18 cellular contexts compared by ENCODE assay signal in genomic region chr1:169461390-169462001, GRCh38. TPM values are rescaled to one million over a fixed set of nuclear protein-coding genes. Genes with fewer than 3 reads are reported as not detected.
DNase-seq lines count a peak whose midpoint lies in the region; ATAC-seq and TF ChIP-seq lines count a peak whose summit lies in the region.
"Had no signal": no experiment of that assay in that cellular context is flagged by ENCODE, and none has a peak within 500 bp of the region (broad histone marks: within the 10 kb centered on the region; RNA-seq: fewer than 3 reads in every experiment).

No MANE protein-coding gene starts in this region.

- no peak overlapping the region for H3K4me3 Mint-ChIP-seq in activated CD4-positive, alpha-beta T cell treated with anti-CD3 and anti-CD28 coated beads for 36 hours
- H3K4me3 Mint-ChIP-seq in Calu3 (ENCODE audit: low read depth, unreplicated experiment) (peak overlapping the region; percentile 78), natural killer cell (peak overlapping the region; percentile 54)
- H3K4me3 Mint-ChIP-seq in activated T-helper 17 cell treated with anti-CD3 and anti-CD28 coated beads, Interleukin-2, amount 50 U/mL, for 72 hours: peak overlapping the region; percentile 43
- H3K4me3 Mint-ChIP-seq: HFFc6 had no signal

- POLR2A ChIA-PET in activated CD4-positive, alpha-beta T cell treated with anti-CD3 and anti-CD28 coated beads for 36 hours (lab: Charles Lee): no interaction called here

- TF ChIP-seq CTCF in Calu3 (IDR thresholded peaks at IDR 0.05; ENCODE audit: unreplicated experiment) (no peak), natural killer cell (IDR thresholded peaks at IDR 0.05) (no peak)

- intact Hi-C loops in activated CD4-positive, alpha-beta T cell treated with anti-CD3 and anti-CD28 coated beads for 36 hours (cut with DNase I, micrococcal nuclease): no loop called here
- intact Hi-C loops in Calu3 (cut with micrococcal nuclease; ENCODE audit: unreplicated experiment): loop anchor here (5.0 to 10.0 kb wide), 3 partner anchors 94 to 343 kb away; partner anchors contain the start of genes BLZF1 and NME7
- intact Hi-C loops in natural killer cell (cut with micrococcal nuclease): no loop called here

- H3K4me1 Mint-ChIP-seq in activated CD4-positive, alpha-beta T cell treated with anti-CD3 and anti-CD28 coated beads for 36 hours: peaks cover 16% of the 10 kb centered on the region
- H3K4me1 Mint-ChIP-seq in Calu3 (ENCODE audit: low read depth, unreplicated experiment): peaks cover 12% of the 10 kb centered on the region
- H3K4me1 Mint-ChIP-seq in activated T-helper 17 cell treated with anti-CD3 and anti-CD28 coated beads, Interleukin-2, amount 50 U/mL, for 72 hours: peaks cover 8% of the 10 kb centered on the region
- H3K4me1 Mint-ChIP-seq in natural killer cell: peaks cover 7 to 20% of the 10 kb centered on the region in 2 donors

- H3K36me3 Mint-ChIP-seq in activated CD4-positive, alpha-beta T cell treated with anti-CD3 and anti-CD28 coated beads for 36 hours (ENCODE audit: low read depth): peaks cover 3% of the 10 kb centered on the region
- H3K36me3 Mint-ChIP-seq in Calu3 (ENCODE audit: insufficient read depth, unreplicated experiment): peaks cover 11% of the 10 kb centered on the region
- peaks cover 12% of the 10 kb centered on the region for H3K36me3 Mint-ChIP-seq in activated T-helper 17 cell treated with anti-CD3 and anti-CD28 coated beads, Interleukin-2, amount 50 U/mL, for 72 hours (ENCODE audit: low read depth)
- H3K36me3 Mint-ChIP-seq in natural killer cell: peaks cover 10% of the 10 kb centered on the region

- BruUV-seq in Calu3 (replicated peaks; lab: Mats Ljungman, UMichigan): no TSS peak

- peaks cover 7% of the 10 kb centered on the region for H3K9me3 Mint-ChIP-seq in activated CD4-positive, alpha-beta T cell treated with anti-CD3 and anti-CD28 coated beads for 36 hours (ENCODE audit: low read depth)
- H3K9me3 Mint-ChIP-seq in Calu3 (ENCODE audit: low read depth, unreplicated experiment) (peaks cover 6% of the 10 kb centered on the region), natural killer cell (peaks cover 4 to 7% of the 10 kb centered on the region in 2 donors)
- H3K9me3 Mint-ChIP-seq in activated T-helper 17 cell treated with anti-CD3 and anti-CD28 coated beads, Interleukin-2, amount 50 U/mL, for 72 hours: peaks cover 7% of the 10 kb centered on the region

- peak; percentile 74 for ATAC-seq in activated CD4-positive, alpha-beta T cell treated with anti-CD3 and anti-CD28 coated beads for 36 hours
- ATAC-seq in activated T-helper 17 cell treated with anti-CD3 and anti-CD28 coated beads, Interleukin-2, amount 50 U/mL, for 72 hours (replicated peaks): peak; percentile 87
- no peak for ATAC-seq in natural killer cell
- ATAC-seq: Panc1 had no signal

- H3K27ac Mint-ChIP-seq in activated CD4-positive, alpha-beta T cell treated with anti-CD3 and anti-CD28 coated beads for 36 hours: no peak overlapping the region
- H3K27ac Mint-ChIP-seq in Calu3 (ENCODE audit: unreplicated experiment) (peak overlapping the region; percentile 3), natural killer cell (no peak overlapping the region)
- H3K27ac Mint-ChIP-seq in activated T-helper 17 cell treated with anti-CD3 and anti-CD28 coated beads, Interleukin-2, amount 50 U/mL, for 72 hours: peak overlapping the region; percentile 53
- H3K27ac Mint-ChIP-seq: HFFc6 had no signal

- DNase-seq in activated CD4-positive, alpha-beta T cell treated with anti-CD3 and anti-CD28 coated beads for 36 hours: no peak
- no peak for DNase-seq in activated CD4-positive, alpha-beta T cell treated with anti-CD3 and anti-CD28 coated beads for 1 hour
- DNase-seq in Calu3 (no peak), natural killer cell (no peak), DMS79 (lab: John Stamatoyannopoulos, UW) (no peak), NOMO-1 (lab: John Stamatoyannopoulos, UW; ENCODE audit: unreplicated experiment in 2 of 2) (no peak), Kasumi-1 (lab: John Stamatoyannopoulos, UW) (no peak)
- DNase-seq: Caco-2, DMS53, HFFc6, Karpas-422, NCI-H187 treated with DMSO at 0.1 percent for 48 hours, NCI-H2171, NCI-H446 treated with DMSO at 0.1 percent for 48 hours, NCI-H748 treated with DMSO at 0.1 percent for 48 hours, SHP77 treated with DMSO at 0.1 percent for 48 hours had no signal

- CTCF ChIA-PET in activated CD4-positive, alpha-beta T cell treated with anti-CD3 and anti-CD28 coated beads for 36 hours (lab: Charles Lee): interaction anchor here (1.1 to 1.5 kb wide), 2 partner anchors 13 to 45 kb away, joined by 3 to 4 read pairs; no protein-coding TSS in a partner anchor
- CTCF ChIA-PET in Calu3 (lab: Charles Lee): interaction anchor here (1.2 kb wide), 1 partner anchor 85 kb away, joined by 3 read pairs; no protein-coding TSS in a partner anchor

- peaks cover 10% of the 10 kb centered on the region for H3K27me3 Mint-ChIP-seq in activated CD4-positive, alpha-beta T cell treated with anti-CD3 and anti-CD28 coated beads for 36 hours
- H3K27me3 Mint-ChIP-seq in Calu3 (ENCODE audit: unreplicated experiment) (no peaks in the 10 kb centered on the region), natural killer cell (ENCODE audit: low read depth in 2 of 2) (peaks cover 4 to 7% of the 10 kb centered on the region in 2 donors)
- H3K27me3 Mint-ChIP-seq in activated T-helper 17 cell treated with anti-CD3 and anti-CD28 coated beads, Interleukin-2, amount 50 U/mL, for 72 hours: peaks cover 6% of the 10 kb centered on the region

RNA-seq across cellular contexts. Expression of gene SLC19A2, which starts 24.2 kb away (rescaled TPM):
- 1 to 10 TPM; 4.0 to 4.4 TPM for total RNA-seq in activated CD4-positive, alpha-beta T cell treated with anti-CD3 and anti-CD28 coated beads for 36 hours
- total RNA-seq in Calu3 (2022): 22.0 and 24.2 TPM in 2 replicates
- 10 to 100 TPM in 1 of 2 donors, 1 to 10 TPM in 1; 9.1 to 13.9 TPM for total RNA-seq in activated T-helper 17 cell treated with anti-CD3 and anti-CD28 coated beads, Interleukin-2, amount 50 U/mL, for 72 hours
- total RNA-seq in natural killer cell: 1 to 10 TPM; 5.0 to 6.3 (median 5.3) TPM

RNA-seq across cellular contexts. Expression of gene CCDC181, which starts 34.2 kb away (rescaled TPM):
- under 1 TPM; 0.11 to 0.14 TPM for total RNA-seq in activated CD4-positive, alpha-beta T cell treated with anti-CD3 and anti-CD28 coated beads for 36 hours
- total RNA-seq in Calu3 (2022): 0.64 and 0.71 TPM in 2 replicates
- total RNA-seq in activated T-helper 17 cell treated with anti-CD3 and anti-CD28 coated beads, Interleukin-2, amount 50 U/mL, for 72 hours: not detected
- not detected for total RNA-seq in natural killer cell
- total RNA-seq: HFFc6 had no signal

Comparison
In these comparisons a context has a peak if more than half of its experiments do, and no peak if none do; other contexts are left out.
1. ATAC-seq: peak in activated CD4-positive, alpha-beta T cell treated with anti-CD3 and anti-CD28 coated beads for 36 hours (single experiment) and activated T-helper 17 cell treated with anti-CD3 and anti-CD28 coated beads, Interleukin-2, amount 50 U/mL, for 72 hours (single experiment); none in natural killer cell (0 of 3).
2. H3K27ac Mint-ChIP-seq: peak in Calu3 (single experiment) and activated T-helper 17 cell treated with anti-CD3 and anti-CD28 coated beads, Interleukin-2, amount 50 U/mL, for 72 hours (single experiment); none in activated CD4-positive, alpha-beta T cell treated with anti-CD3 and anti-CD28 coated beads for 36 hours (single experiment) and natural killer cell (0 of 2).